In the genomic region with DNA sequence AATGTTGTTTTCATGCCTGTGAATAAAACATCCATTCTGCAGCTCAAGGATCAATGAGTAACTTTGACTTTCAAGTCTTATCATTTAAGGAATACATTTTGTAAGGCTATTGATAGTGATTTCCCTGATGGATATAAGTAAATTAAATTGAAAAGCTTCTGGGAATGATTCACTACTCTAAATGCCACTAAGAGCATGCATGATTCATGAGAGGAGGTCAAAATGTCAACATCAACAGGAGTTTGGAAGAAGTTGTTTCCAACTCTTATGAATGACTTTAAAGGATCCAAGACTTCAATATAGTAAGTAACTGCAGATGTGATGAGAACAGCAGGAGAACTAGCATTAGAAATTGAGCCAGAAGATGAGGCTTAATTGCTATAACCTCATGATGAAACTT, we compare ENCODE assay signal across 20 cellular contexts.
"Had no signal": no experiment of that assay in that cellular context is flagged by ENCODE, and none has a peak within 500 bp of the region (broad histone marks: within the 10 kb centered on the region; RNA-seq: fewer than 3 reads in every experiment).

No MANE protein-coding gene starts in this region.

- H3K4me3 ChIP-seq: colonic mucosa, left ventricle myocardium inferior, lower lobe of right lung, psoas muscle, sigmoid colon, skin epidermis, testis, tibial nerve, upper lobe of right lung had no signal

- H3K4me1 ChIP-seq: colonic mucosa, foreskin keratinocyte, left ventricle myocardium inferior, lower lobe of right lung, psoas muscle, sigmoid colon, testis, tibial nerve, upper lobe of right lung had no signal

- H3K27ac ChIP-seq: colonic mucosa, foreskin keratinocyte, left ventricle myocardium inferior, lower lobe of right lung, psoas muscle, sigmoid colon, skin epidermis, testis, tibial nerve, upper lobe of right lung had no signal

- ATAC-seq: foreskin keratinocyte; left cardiac atrium; lower lobe of right lung; psoas muscle; stimulated activated naive B cell treated with anti-CD40 and anti-IgM and Interleukin-4, amounts not matched to agents 10 μg/mL and 1 μg/mL and 100 μg/mL, for 72 hours; stimulated activated naive CD8-positive, alpha-beta T cell treated with anti-CD3 and anti-CD28 coated beads, Interleukin-15, amount 100 ng/mL, for 72 hours; upper lobe of right lung had no signal

- H3K9me3 ChIP-seq: colonic mucosa, lower lobe of right lung, psoas muscle, testis, upper lobe of right lung had no signal

- H3K36me3 ChIP-seq: colonic mucosa, left ventricle myocardium inferior, lower lobe of right lung, sigmoid colon, tibial nerve, upper lobe of right lung had no signal

- DNase-seq: cerebellar nuclear complex; colonic mucosa; dermis blood vessel endothelial cell; foreskin keratinocyte; kidney; left cardiac atrium; left ventricle myocardium inferior; lower lobe of right lung; mesenchymal stem cell; midbrain; psoas muscle; sigmoid colon; stimulated activated CD4-positive, alpha-beta T cell treated with anti-CD3 and anti-CD28 coated beads, Interleukin-2, amount 100 ng/mL, for 24 hours; stimulated activated CD4-positive, alpha-beta T cell treated with anti-CD3 and anti-CD28 coated beads, Interleukin-4, amount 100 ng/mL, for 4 hours; stimulated activated naive B cell treated with anti-CD40 and anti-IgM and Interleukin-4, amounts not matched to agents 10 μg/mL and 1 μg/mL and 100 μg/mL, for 72 hours; stimulated activated naive CD8-positive, alpha-beta T cell treated with anti-CD3 and anti-CD28 coated beads, Interleukin-15, amount 100 ng/mL, for 72 hours; testis; upper lobe of right lung had no signal

- H3K27me3 ChIP-seq: colonic mucosa, foreskin keratinocyte, sigmoid colon, testis, tibial nerve, upper lobe of right lung had no signal
